ENCODE assay signal across 10 cellular contexts in the genomic region with DNA sequence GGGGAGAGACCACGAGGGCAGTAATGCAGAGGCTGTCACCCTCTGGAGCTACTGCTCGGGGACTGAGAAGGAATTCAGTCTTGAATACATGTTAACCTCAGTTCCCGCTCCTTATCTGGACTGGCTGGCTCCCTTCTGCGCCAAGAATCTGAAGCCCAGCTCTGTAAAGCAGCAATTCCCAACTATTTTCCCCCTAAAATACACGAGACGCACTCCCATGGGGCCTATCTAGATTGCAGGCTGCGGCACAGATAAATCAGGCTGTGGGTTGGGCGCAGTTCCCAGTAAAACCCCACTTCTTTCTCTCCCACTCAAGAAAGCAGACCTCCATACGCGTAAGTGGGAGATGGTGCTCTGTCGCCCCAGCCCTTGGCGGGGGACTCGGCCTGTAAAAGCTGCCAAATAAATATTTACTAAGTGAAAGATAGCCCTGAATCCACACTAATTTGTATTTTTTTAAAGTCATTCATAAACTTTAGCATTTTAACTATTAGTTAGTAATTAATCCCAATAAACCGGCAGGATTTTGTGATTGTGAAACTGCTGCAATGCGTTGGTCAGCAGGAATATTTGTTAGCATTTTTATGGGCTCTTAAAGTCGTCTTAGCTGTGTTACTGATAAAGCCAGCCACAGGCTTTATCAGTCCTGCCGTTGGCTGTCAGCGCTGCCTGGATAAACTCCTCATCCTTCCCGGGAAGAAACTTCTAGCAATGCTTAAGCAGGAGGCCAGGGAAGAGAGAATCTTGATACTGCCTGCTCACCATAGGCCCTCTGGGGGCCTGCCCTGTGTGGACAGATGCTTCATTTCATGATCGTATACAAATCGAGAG. TPM values are rescaled to one million over a fixed set of nuclear protein-coding genes. Genes with fewer than 3 reads are reported as not detected.
DNase-seq lines count a peak whose midpoint lies in the region; ATAC-seq, FAIRE-seq and TF ChIP-seq lines count a peak whose summit lies in the region.
"Had no signal": no experiment of that assay in that cellular context is flagged by ENCODE, and none has a peak within 500 bp of the region (broad histone marks: within the 10 kb centered on the region; RNA-seq: fewer than 3 reads in every experiment).

No MANE protein-coding gene starts in this region.

- peaks cover 31% of the 10 kb centered on the region for H3K4me1 ChIP-seq in adipocyte (ENCODE audit: control insufficient read depth, insufficient read depth, low read length)
- peaks cover 26% of the 10 kb centered on the region for H3K4me1 ChIP-seq in hepatocyte (ENCODE audit: insufficient read depth)
- H3K4me1 ChIP-seq in small intestine (ENCODE audit: control insufficient read depth in 2 of 2, insufficient read depth in 1 of 2, low read depth in 1 of 2, low read length in 1 of 2) = no peaks in the 10 kb centered on the region

- H3K36me3 ChIP-seq in adipocyte (ENCODE audit: control insufficient read depth, insufficient read depth, low read length, severe bottlenecking) (no peaks in the 10 kb centered on the region), hepatocyte (replicated peaks; ENCODE audit: insufficient read depth, low read depth) (no peaks in the 10 kb centered on the region), small intestine (ENCODE audit: control insufficient read depth in 2 of 2, insufficient read depth in 2 of 2, low read length in 2 of 2) (no peaks in the 10 kb centered on the region)

- 12% methylated on average over 21 of the region's 21 CpGs for WGBS in hepatocyte (ENCODE audit: low lambda C conversion rate, missing lambda C conversion rate)
- 41 to 49% (median 49%) methylated on average over 21 of the region's 21 CpGs for WGBS in small intestine, 3 donors

- ATAC-seq in GM19467 (IDR thresholded peaks at IDR 0.05; ENCODE audit: unreplicated experiment) = no peak

- no peaks in the 10 kb centered on the region for H4K20me1 ChIP-seq in hepatocyte (ENCODE audit: insufficient read depth, poor library complexity, severe bottlenecking)

- FAIRE-seq in small intestine (lab: Jason Lieb, UNC) = no peak

- no peaks in the 10 kb centered on the region for H3K79me2 ChIP-seq in hepatocyte

- TF ChIP-seq CTCF in hepatocyte (IDR thresholded peaks at IDR 0.05; ENCODE audit: poor library complexity) = no peak

- H3K9me3 ChIP-seq in adipocyte (ENCODE audit: control insufficient read depth, low read length) (no peaks in the 10 kb centered on the region), hepatocyte (ENCODE audit: low read depth) (no peaks in the 10 kb centered on the region), small intestine (ENCODE audit: control insufficient read depth, low read depth) (no peaks in the 10 kb centered on the region)

- DNase-seq in GM04503 (ENCODE audit: low read depth) = peak; percentile 62
- no peak for DNase-seq in adipocyte (ENCODE audit: low read depth)
- DNase-seq in hepatocyte (ENCODE audit: low spot score) = peak; percentile 80
- peak; percentile 15 for DNase-seq in small intestine
- no peak for DNase-seq in NCI-H1105 (lab: John Stamatoyannopoulos, UW)
- no peak for DNase-seq in NCI-H345 (lab: John Stamatoyannopoulos, UW)
- DNase-seq in caudate nucleus (lab: John Stamatoyannopoulos, UW) = no peak
- DNase-seq: activated CD4-positive, alpha-beta memory T cell treated with anti-CD3 and anti-CD28 coated beads, Interleukin-2, amount 10 ng/mL, durations not matched to agents 7 days and 5 days; NCI-H69 had no signal

- peak overlapping the region; percentile 48 for H3K9ac ChIP-seq in adipocyte (ENCODE audit: low read length)

- H3K4me3 ChIP-seq in adipocyte (ENCODE audit: low read length) (peak overlapping the region; percentile 64), hepatocyte (no peak overlapping the region), small intestine (ENCODE audit: low read depth in 1 of 2, low read length in 2 of 2) (no peak overlapping the region)

- H3K9me2 ChIP-seq in hepatocyte (replicated peaks; ENCODE audit: insufficient read depth) = no peaks in the 10 kb centered on the region

- H3K4me2 ChIP-seq in hepatocyte = peak overlapping the region; percentile 68

- H3K27ac ChIP-seq in hepatocyte = peak overlapping the region; percentile 21
- H3K27ac ChIP-seq in small intestine (ENCODE audit: low read depth in 1 of 2, low read length in 1 of 2) = peak overlapping the region in 1 of 2 donors; percentile 48
- no peak overlapping the region for H3K27ac ChIP-seq in caudate nucleus (ENCODE audit: low read depth, low read length)

- no peak overlapping the region for H2AFZ ChIP-seq in hepatocyte

- no peaks in the 10 kb centered on the region for H3K27me3 ChIP-seq in adipocyte (replicated peaks; ENCODE audit: control insufficient read depth, insufficient read depth, low read length)
- H3K27me3 ChIP-seq in hepatocyte = no peaks in the 10 kb centered on the region
- H3K27me3 ChIP-seq in small intestine (ENCODE audit: control insufficient read depth in 2 of 2, insufficient read depth in 2 of 2, low read length in 2 of 2) = no peaks in the 10 kb centered on the region

RNA-seq across cellular contexts. Expression of gene FBXL14, which starts 17.8 kb away (rescaled TPM):
- total RNA-seq in hepatocyte = 8.6 and 13.5 TPM in 2 replicates
- 10.7 and 11.7 TPM in 2 replicates for polyA plus RNA-seq in hepatocyte
- 10 to 100 TPM in 1 of 3 donors, 1 to 10 TPM in 2; 3.5 to 15.7 (median 4.2) TPM for polyA plus RNA-seq in small intestine

RNA-seq across cellular contexts. Expression of gene WNT5B, which starts 52.4 kb away (rescaled TPM):
- 16.6 and 19.9 TPM in 2 replicates for total RNA-seq in hepatocyte
- polyA plus RNA-seq in hepatocyte (35.3 and 46.7 TPM in 2 replicates), small intestine (1 to 10 TPM in 2 of 3 donors, under 1 TPM in 1; 0.67 to 3.6 (median 1.1) TPM)

Comparison
In these comparisons a context has a peak if more than half of its experiments do, and no peak if none do; other contexts are left out.
1. DNase-seq: peak in GM04503 (single experiment), hepatocyte (single experiment) and small intestine (single experiment); none in adipocyte (single experiment), NCI-H1105 (single experiment), NCI-H345 (single experiment) and caudate nucleus (0 of 61).